ENCODE assay signal across 8 cellular contexts in the genomic region with DNA sequence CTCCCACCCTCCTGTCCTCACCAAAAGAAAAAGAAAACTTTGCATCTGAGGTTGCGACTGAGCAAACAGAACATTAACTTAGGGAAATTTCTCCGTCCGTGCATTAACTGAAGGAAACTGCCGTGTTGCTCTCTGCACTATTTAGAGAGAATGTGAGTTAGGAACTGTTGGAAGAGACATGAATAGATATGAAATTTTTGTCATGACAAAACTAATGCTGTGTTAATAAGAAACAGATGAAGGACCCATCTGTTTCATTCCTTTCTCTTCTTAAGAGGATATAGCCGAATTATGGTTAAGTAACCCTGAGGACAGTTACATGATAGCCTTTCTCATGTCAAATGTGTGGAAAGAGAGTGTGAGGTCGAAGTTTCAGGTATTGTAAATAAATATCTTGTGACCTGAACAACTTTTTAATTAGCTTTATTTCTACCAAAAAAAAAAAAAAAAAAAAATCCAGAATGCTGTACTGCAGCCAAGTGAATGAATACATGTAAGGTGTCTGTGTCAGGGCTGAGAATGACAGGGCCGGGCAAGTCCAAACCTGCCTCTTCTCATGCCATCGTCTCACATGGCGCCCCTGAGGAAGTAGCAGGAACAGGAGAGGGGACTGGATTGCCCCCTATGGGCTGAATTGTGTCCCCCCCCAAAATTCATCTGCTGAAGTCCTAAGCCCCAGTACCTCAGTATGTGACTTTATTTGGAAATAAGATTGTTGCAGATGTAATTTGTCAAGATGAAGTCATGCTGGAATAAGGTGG. TPM values are rescaled to one million over a fixed set of nuclear protein-coding genes. Genes with fewer than 3 reads are reported as not detected.
DNase-seq lines count a peak whose midpoint lies in the region; ATAC-seq and TF ChIP-seq lines count a peak whose summit lies in the region.
"Had no signal": no experiment of that assay in that cellular context is flagged by ENCODE, and none has a peak within 500 bp of the region (broad histone marks: within the 10 kb centered on the region; RNA-seq: fewer than 3 reads in every experiment).

No MANE protein-coding gene starts in this region.

- intact Hi-C loops in heart right ventricle (cut with DNase I), result no loop called here

- no peak overlapping the region for H3K27ac ChIP-seq in heart right ventricle

- TF ChIP-seq CTCF in GM12872 (IDR thresholded peaks at IDR 0.05; ENCODE audit: insufficient read depth, low read depth, low read length) (0 out of 3 replicates have a peak, but pooled peaks have one; percentile 19), osteocyte (IDR thresholded peaks at IDR 0.05) (peak; percentile 22), heart right ventricle (IDR thresholded peaks at IDR 0.05) (no peak)

- H3K27me3 Mint-ChIP-seq in osteocyte (ENCODE audit: unreplicated experiment), result no peaks in the 10 kb centered on the region

- no peak overlapping the region for H3K4me3 ChIP-seq in heart right ventricle
- H3K4me3 ChIP-seq: esophagus squamous epithelium had no signal

- ATAC-seq in HG02588 (IDR thresholded peaks at IDR 0.05; ENCODE audit: unreplicated experiment) (no peak), heart right ventricle (no peak)

- DNase-seq in NCI-H1694 treated with DMSO at 0.1 percent for 48 hours (lab: John Stamatoyannopoulos, UW) (peak; percentile 80), astrocyte of the hippocampus (ENCODE audit: low read depth, low spot score) (peak; percentile 35), osteocyte (ENCODE audit: extremely low spot score, unreplicated experiment) (no peak), heart right ventricle (no peak)
- no peak for DNase-seq in activated CD4-positive, alpha-beta T cell treated with anti-CD3 and anti-CD28 coated beads, Interleukin-2, amount 50 U/mL, for 48 hours
- DNase-seq: esophagus squamous epithelium had no signal

- no peak overlapping the region for H3K4me3 Mint-ChIP-seq in osteocyte (ENCODE audit: unreplicated experiment)

- H3K4me1 ChIP-seq in heart right ventricle, result peaks cover 0 to 11% (median 0%) of the 10 kb centered on the region in 9 donors

- peaks cover 38% of the 10 kb centered on the region for H3K4me1 Mint-ChIP-seq in osteocyte (ENCODE audit: unreplicated experiment)

- peak overlapping the region; percentile 42 for H3K27ac Mint-ChIP-seq in osteocyte (ENCODE audit: unreplicated experiment)

- no peaks in the 10 kb centered on the region for H3K9me3 ChIP-seq in heart right ventricle
- H3K9me3 ChIP-seq: esophagus squamous epithelium had no signal

- H3K36me3 ChIP-seq in heart right ventricle, result no peaks in the 10 kb centered on the region
- H3K36me3 ChIP-seq: esophagus squamous epithelium had no signal

- no peaks in the 10 kb centered on the region for H3K9me3 Mint-ChIP-seq in osteocyte (ENCODE audit: unreplicated experiment)

- no peaks in the 10 kb centered on the region for H3K27me3 ChIP-seq in heart right ventricle

- no peaks in the 10 kb centered on the region for H3K36me3 Mint-ChIP-seq in osteocyte (ENCODE audit: unreplicated experiment)

- 74 to 76% methylated on average over 9 of the region's 9 CpGs for WGBS in heart right ventricle, 2 donors

RNA-seq across cellular contexts. Expression of gene ANKRD33B, which starts 35.6 kb away (rescaled TPM):
- total RNA-seq in osteocyte, result 0.83 and 0.94 TPM in 2 replicates
- 10 to 100 TPM in 6 of 10 donors, 1 to 10 TPM in 4; 1.9 to 33.0 (median 19.8) TPM for total RNA-seq in heart right ventricle
- 1 to 10 TPM in 1 of 2 donors, under 1 TPM in 1; 0.46 to 1.2 TPM for polyA plus RNA-seq in heart right ventricle

Comparison
In these comparisons a context has a peak if more than half of its experiments do, and no peak if none do; other contexts are left out.
1. CTCF ChIP-seq: peak in GM12872 (single experiment) and osteocyte (single experiment); none in heart right ventricle (0 of 9).
2. DNase-seq: peak in NCI-H1694 treated with DMSO at 0.1 percent for 48 hours (single experiment) and astrocyte of the hippocampus (single experiment); none in osteocyte (single experiment), activated CD4-positive, alpha-beta T cell treated with anti-CD3 and anti-CD28 coated beads, Interleukin-2, amount 50 U/mL, for 48 hours (0 of 2) and heart right ventricle (0 of 2).